17 cellular contexts compared by ENCODE assay signal in genomic region chr11:85759915-85760314, GRCh38. TPM values are rescaled to one million over a fixed set of nuclear protein-coding genes. Genes with fewer than 3 reads are reported as not detected.
DNase-seq lines count a peak whose midpoint lies in the region; ATAC-seq and TF ChIP-seq lines count a peak whose summit lies in the region.
"Had no signal": no experiment of that assay in that cellular context is flagged by ENCODE, and none has a peak within 500 bp of the region (broad histone marks: within the 10 kb centered on the region; RNA-seq: fewer than 3 reads in every experiment).

No MANE protein-coding gene starts in this region.

- no peak overlapping the region for H2AFZ ChIP-seq in mammary epithelial cell (ENCODE audit: low read depth, low read length)

- H3K4me3 Mint-ChIP-seq in Caco-2 (ENCODE audit: unreplicated experiment) (no peak overlapping the region), nephron progenitor cell (no peak overlapping the region)
- H3K4me3 Mint-ChIP-seq: activated CD8-positive, alpha-beta T cell treated with anti-CD3 and anti-CD28 coated beads for 36 hours; H9 had no signal

- intact Hi-C loops in Caco-2 (cut with micrococcal nuclease; ENCODE audit: unreplicated experiment): loop anchor here (2.0 kb wide), 1 partner anchor 17 kb away; no protein-coding TSS in a partner anchor
- intact Hi-C loops in mammary epithelial cell (cut with micrococcal nuclease): no loop called here

- no peaks in the 10 kb centered on the region for H3K79me1 ChIP-seq in mesendoderm (ENCODE audit: low read length)

- H3K27me3 Mint-ChIP-seq in Caco-2 (ENCODE audit: insufficient read depth, unreplicated experiment) (no peaks in the 10 kb centered on the region), nephron progenitor cell (ENCODE audit: low read depth, poor library complexity) (peaks cover 20% of the 10 kb centered on the region)
- H3K27me3 Mint-ChIP-seq: activated CD8-positive, alpha-beta T cell treated with anti-CD3 and anti-CD28 coated beads for 36 hours had no signal

- H3K9me3 ChIP-seq in Caco-2: no peaks in the 10 kb centered on the region
- no peaks in the 10 kb centered on the region for H3K9me3 ChIP-seq in mammary epithelial cell (replicated peaks; ENCODE audit: insufficient read depth, low read length)
- H3K9me3 ChIP-seq: ascending aorta, heart left ventricle, thoracic aorta had no signal

- POLR2A ChIA-PET in Caco-2 (lab: Charles Lee): interaction anchor here (0.7 kb wide), 1 partner anchor 132 kb away, joined by 4 read pairs; the partner anchor contains the start of gene TMEM126B

- H4K5ac ChIP-seq in mesendoderm (ENCODE audit: low read length): no peak overlapping the region

- H3K36me3 Mint-ChIP-seq in Caco-2 (ENCODE audit: insufficient read depth, unreplicated experiment): peaks cover 41% of the 10 kb centered on the region
- no peaks in the 10 kb centered on the region for H3K36me3 Mint-ChIP-seq in nephron progenitor cell (ENCODE audit: low read depth)

- H2AK5ac ChIP-seq in mesendoderm (ENCODE audit: low read length): no peak overlapping the region

- DNase-seq in Caco-2 (peak in 1 of 2 experiments; percentile 47), LoVo (ENCODE audit: low spot score) (peak; percentile 72), mammary epithelial cell (peak; percentile 78), mesendoderm (peak; percentile 57), globus pallidus (ENCODE audit: low spot score) (no peak), nephron progenitor cell (no peak), GM13977 (ENCODE audit: low spot score) (no peak)
- DNase-seq: activated CD8-positive, alpha-beta T cell treated with anti-CD3 and anti-CD28 coated beads for 36 hours; DMS53; H9; heart left ventricle; NCI-H1417 treated with DMSO at 0.1 percent for 48 hours; SHP77; stimulated activated CD4-positive, alpha-beta T cell treated with anti-CD3 and anti-CD28 coated beads, Interleukin-1b, Interleukin-23, amount 100 ng/mL, for 48 hours had no signal

- no peak overlapping the region for H3K18ac ChIP-seq in mesendoderm (ENCODE audit: low read length)

- dilution Hi-C loops in mammary epithelial cell (cut with HindIII; ENCODE audit: low sequenced_read_pairs): loop anchor here (5.0 kb wide), 1 partner anchor 73 kb away; the partner anchor contains the start of gene CCDC89

- no TSS peak for BruUV-seq in Caco-2 (replicated peaks; lab: Mats Ljungman, UMichigan)
- no TSS peak for BruUV-seq in mammary epithelial cell (replicated peaks; lab: Mats Ljungman, UMichigan)

- no peak overlapping the region for H2BK120ac ChIP-seq in mesendoderm (ENCODE audit: low read depth, low read length)

- H3K4me1 Mint-ChIP-seq in Caco-2 (ENCODE audit: low read depth, unreplicated experiment) (peaks cover 35% of the 10 kb centered on the region), nephron progenitor cell (peaks cover 48% of the 10 kb centered on the region)

- no peak overlapping the region for H3K4ac ChIP-seq in mesendoderm (ENCODE audit: low read depth, low read length)

- no peak overlapping the region for H3K9ac ChIP-seq in mammary epithelial cell (ENCODE audit: insufficient read depth, low read length)
- no peak overlapping the region for H3K9ac ChIP-seq in mesendoderm (ENCODE audit: low read length)

- H3K56ac ChIP-seq in mesendoderm (ENCODE audit: low read length): no peak overlapping the region

- no peak overlapping the region for H3K4me3 ChIP-seq in Caco-2 (ENCODE audit: low read depth, low read length)
- no peak overlapping the region for H3K4me3 ChIP-seq in mammary epithelial cell (replicated peaks in 1 of 3; ENCODE audit: insufficient read depth in 1 of 3, low read depth in 2 of 3, low read length in 3 of 3)
- H3K4me3 ChIP-seq in mesendoderm (ENCODE audit: low read length): no peak overlapping the region
- H3K4me3 ChIP-seq: ascending aorta, heart left ventricle, thoracic aorta had no signal

- no peaks in the 10 kb centered on the region for H3K27me3 ChIP-seq in Caco-2 (replicated peaks; ENCODE audit: control insufficient read depth, insufficient read depth, low read length)
- no peaks in the 10 kb centered on the region for H3K27me3 ChIP-seq in mammary epithelial cell (ENCODE audit: insufficient read depth, low read length)
- H3K27me3 ChIP-seq in mesendoderm (ENCODE audit: insufficient read depth, low read length, poor library complexity): no peaks in the 10 kb centered on the region
- H3K27me3 ChIP-seq: ascending aorta, heart left ventricle had no signal

- H3K27ac Mint-ChIP-seq in Caco-2 (ENCODE audit: unreplicated experiment) (peak overlapping the region; percentile 43), nephron progenitor cell (no peak overlapping the region)
- H3K27ac Mint-ChIP-seq: activated CD8-positive, alpha-beta T cell treated with anti-CD3 and anti-CD28 coated beads for 36 hours; H9 had no signal

- TF ChIP-seq CTCF in Caco-2 (IDR thresholded peaks at IDR 0.05; ENCODE audit: insufficient read depth in 1 of 2, low read depth in 1 of 2, low read length in 1 of 2, severe bottlenecking in 1 of 2, unreplicated experiment in 1 of 2) (no peak), mammary epithelial cell (conservative IDR thresholded peaks at IDR 0.05 in 1 of 2, IDR thresholded peaks at IDR 0.05 in 1 of 2; ENCODE audit: extremely low read depth in 1 of 2, insufficient read depth in 1 of 2, low read depth in 1 of 2, low read length in 2 of 2) (no peak), nephron progenitor cell (IDR thresholded peaks at IDR 0.05) (no peak), GM13977 (IDR thresholded peaks at IDR 0.05; ENCODE audit: extremely low read depth, insufficient read depth, missing control alignments) (no peak)

- no peak overlapping the region for H2BK5ac ChIP-seq in mesendoderm (ENCODE audit: low read length)

- H4K20me1 ChIP-seq in mammary epithelial cell (ENCODE audit: insufficient read depth, low read length): no peaks in the 10 kb centered on the region

- 75% methylated on average over 2 of the region's 2 CpGs for WGBS in mammary epithelial cell (ENCODE audit: low coverage, missing lambda C conversion rate)
- WGBS in mesendoderm (ENCODE audit: extremely low coverage, insufficient coverage, low lambda C conversion rate): no CpG with 5 or more reads among the region's 2 CpGs

- peaks cover 8% of the 10 kb centered on the region for H3K4me1 ChIP-seq in Caco-2
- H3K4me1 ChIP-seq in mammary epithelial cell (ENCODE audit: insufficient read depth, low read length): peaks cover 16% of the 10 kb centered on the region
- no peaks in the 10 kb centered on the region for H3K4me1 ChIP-seq in mesendoderm (ENCODE audit: control insufficient read depth, low read depth, low read length)

- no peak for ATAC-seq in HG02870 (IDR thresholded peaks at IDR 0.05; ENCODE audit: unreplicated experiment)
- ATAC-seq: activated CD8-positive, alpha-beta T cell treated with anti-CD3 and anti-CD28 coated beads for 36 hours; heart left ventricle had no signal

- H3K23ac ChIP-seq in mesendoderm (ENCODE audit: low read length): no peak overlapping the region

- CTCF ChIA-PET in Caco-2 (lab: Charles Lee) (no interaction called here), mammary epithelial cell (lab: Charles Lee; ENCODE audit: low non-redundant PET) (no interaction called here)

- in situ Hi-C loops in mammary epithelial cell (cut with MboI; ENCODE audit: low sequenced_read_pairs in 2 of 2) (no loop called here), GM13977 (cut with MboI; ENCODE audit: low pct_unique_long_range_greater_than_20kb, low sequenced_read_pairs, unreplicated experiment) (no loop called here)

- no peak overlapping the region for H4K8ac ChIP-seq in mesendoderm (ENCODE audit: low read depth, low read length)

- H3K9me3 Mint-ChIP-seq in Caco-2 (ENCODE audit: unreplicated experiment) (no peaks in the 10 kb centered on the region), nephron progenitor cell (no peaks in the 10 kb centered on the region)
- H3K9me3 Mint-ChIP-seq: activated CD8-positive, alpha-beta T cell treated with anti-CD3 and anti-CD28 coated beads for 36 hours; H9 had no signal

- H3K27ac ChIP-seq in mammary epithelial cell (ENCODE audit: insufficient read depth, low read depth, low read length) (no peak overlapping the region), mesendoderm (ENCODE audit: low read depth, low read length) (no peak overlapping the region)
- H3K27ac ChIP-seq: ascending aorta, heart left ventricle, thoracic aorta had no signal

- H3K4me2 ChIP-seq in mammary epithelial cell (ENCODE audit: insufficient read depth, low read depth, low read length) (no peak overlapping the region), mesendoderm (ENCODE audit: low read length) (no peak overlapping the region)

- H3K36me3 ChIP-seq in Caco-2 (ENCODE audit: control insufficient read depth, insufficient read depth, low read length) (peaks cover 3% of the 10 kb centered on the region), mammary epithelial cell (ENCODE audit: insufficient read depth, low read length) (no peaks in the 10 kb centered on the region), mesendoderm (ENCODE audit: control insufficient read depth, insufficient read depth, low read length) (no peaks in the 10 kb centered on the region)
- H3K36me3 ChIP-seq: ascending aorta, heart left ventricle, thoracic aorta had no signal

- no peak overlapping the region for H2BK15ac ChIP-seq in mesendoderm (replicated peaks; ENCODE audit: low read depth)

- H3K79me2 ChIP-seq in mammary epithelial cell (ENCODE audit: insufficient read depth, low read length) (no peaks in the 10 kb centered on the region), mesendoderm (ENCODE audit: control insufficient read depth, insufficient read depth, low read length) (no peaks in the 10 kb centered on the region)

RNA-seq across cellular contexts. Expression of gene SYTL2, which starts 51.0 kb away (rescaled TPM):
- total RNA-seq in Caco-2 (2022) (110 and 156 TPM in 2 replicates), mammary epithelial cell (10 to 100 TPM in 1 of 2 donors, 1 to 10 TPM in 1; 6.2 to 11.5 TPM)
- polyA plus RNA-seq in mammary epithelial cell: 3.8 TPM
- polyA minus RNA-seq in mammary epithelial cell: 2.8 TPM
- 4.9 TPM for polyA plus RNA-seq in mesendoderm (2013, experiment 1 of 2)
- 5.4 TPM for polyA plus RNA-seq in mesendoderm (2013, experiment 2 of 2)

Comparison
In these comparisons a context has a peak if more than half of its experiments do, and no peak if none do; other contexts are left out.
1. DNase-seq: peak in LoVo (single experiment), mammary epithelial cell (single experiment) and mesendoderm (single experiment); none in globus pallidus (single experiment), nephron progenitor cell (single experiment) and GM13977 (single experiment).